9 cellular contexts compared by ENCODE assay signal in genomic region chr18:49612515-49613033, GRCh38. TPM values are rescaled to one million over a fixed set of nuclear protein-coding genes. Genes with fewer than 3 reads are reported as not detected.
DNase-seq lines count a peak whose midpoint lies in the region; ATAC-seq and TF ChIP-seq lines count a peak whose summit lies in the region.
"Had no signal": no experiment of that assay in that cellular context is flagged by ENCODE, and none has a peak within 500 bp of the region (broad histone marks: within the 10 kb centered on the region; RNA-seq: fewer than 3 reads in every experiment).

No MANE protein-coding gene starts in this region.

- H3K4me3 ChIP-seq in GM23338 = no peak overlapping the region
- H3K4me3 ChIP-seq in testis = no peak overlapping the region
- H3K4me3 ChIP-seq in aorta (ENCODE audit: low read length in 2 of 2) = no peak overlapping the region

- H3K79me2 ChIP-seq in GM23338 (replicated peaks; ENCODE audit: insufficient read depth) = no peaks in the 10 kb centered on the region

- peaks cover 31% of the 10 kb centered on the region for H3K4me1 ChIP-seq in GM23338 (ENCODE audit: insufficient read depth)
- H3K4me1 ChIP-seq in testis = peaks cover 16% of the 10 kb centered on the region
- H3K4me1 ChIP-seq in aorta (ENCODE audit: control insufficient read depth in 1 of 2, insufficient read depth in 2 of 2, low read length in 2 of 2) = no peaks in the 10 kb centered on the region

- no peaks in the 10 kb centered on the region for H4K20me1 ChIP-seq in GM23338 (replicated peaks; ENCODE audit: insufficient read depth)

- H3K9me2 ChIP-seq in GM23338 (ENCODE audit: insufficient read depth) = 0 out of 2 replicates have a peak, but pooled peaks cover 5% of the 10 kb centered on the region

- no peak for TF ChIP-seq POLR2A in testis (IDR thresholded peaks at IDR 0.05)

- H3K27ac ChIP-seq in GM23338 (ENCODE audit: low read depth) (0 out of 2 replicates have a peak overlapping the region, but pooled peaks have one; percentile 2), testis (no peak overlapping the region), aorta (ENCODE audit: low read depth in 1 of 2, low read length in 2 of 2) (no peak overlapping the region)

- peaks cover 12% of the 10 kb centered on the region for H3K27me3 Mint-ChIP-seq in GM23338 (ENCODE audit: insufficient read depth, low read depth, poor library complexity)

- H3K9me3 ChIP-seq in testis = no peaks in the 10 kb centered on the region
- no peaks in the 10 kb centered on the region for H3K9me3 ChIP-seq in aorta (ENCODE audit: control insufficient read depth, low read length)

- H3K36me3 ChIP-seq in GM23338 (ENCODE audit: insufficient read depth) (no peaks in the 10 kb centered on the region), testis (ENCODE audit: low read depth, missing control alignments) (no peaks in the 10 kb centered on the region), aorta (ENCODE audit: control insufficient read depth in 1 of 2, insufficient read depth in 2 of 2, low read length in 1 of 2) (no peaks in the 10 kb centered on the region)

- H3K4me1 Mint-ChIP-seq in GM23338 = peaks cover 41% of the 10 kb centered on the region

- no peak overlapping the region for H2AFZ ChIP-seq in GM23338

- H3K4me3 Mint-ChIP-seq in GM23338 = no peak overlapping the region

- DNase-seq in GM23338 (ENCODE audit: low spot score) (peak; percentile 44), kidney tubule cell (ENCODE audit: low spot score) (peak; percentile 35), NCI-H1092 (lab: John Stamatoyannopoulos, UW) (no peak), NOMO-1 treated with DMSO at 0.1 percent for 48 hours (lab: John Stamatoyannopoulos, UW; ENCODE audit: unreplicated experiment) (no peak), testis (no peak), aorta (no peak)
- DNase-seq: activated T-cell treated with anti-CD3 and anti-CD28 coated beads, Interleukin-2, amount 50 U/mL, for 48 hours had no signal

- H3K27ac Mint-ChIP-seq in GM23338 = no peak overlapping the region

- H3K36me3 Mint-ChIP-seq in GM23338 (ENCODE audit: low read depth) = no peaks in the 10 kb centered on the region

- H3K9me3 Mint-ChIP-seq in GM23338 = no peaks in the 10 kb centered on the region; the same call in 2 of the 3 replicates

- H3K27me3 ChIP-seq in GM23338 (ENCODE audit: insufficient read depth) (no peaks in the 10 kb centered on the region), testis (no peaks in the 10 kb centered on the region), aorta (ENCODE audit: control insufficient read depth in 1 of 2, insufficient read depth in 2 of 2, low read length in 1 of 2) (no peaks in the 10 kb centered on the region)

- peaks cover 7% of the 10 kb centered on the region; the same call in 1 of the 2 replicates for H3F3A ChIP-seq in GM23338 (replicated peaks; ENCODE audit: low read depth)

- no peak for TF ChIP-seq CTCF in GM23338 (conservative IDR thresholded peaks at IDR 0.05; ENCODE audit: low read depth in 2 of 2)
- no peak for TF ChIP-seq CTCF in testis (IDR thresholded peaks at IDR 0.05)

- ATAC-seq in GM18873 (IDR thresholded peaks at IDR 0.05; ENCODE audit: low FRiP score, unreplicated experiment) (peak; percentile 83), GM23338 (peak; percentile 52), HG03520 (IDR thresholded peaks at IDR 0.05; ENCODE audit: unreplicated experiment) (peak; percentile 95), aorta (ENCODE audit: low FRiP score) (no peak)

- intact Hi-C loops in testis (cut with DNase I; ENCODE audit: low total_unique reads) = no loop called here
- intact Hi-C loops in aorta (cut with DNase I) = no loop called here

- 71 to 75% methylated on average over 11 of the region's 11 CpGs for WGBS in testis, 2 donors
- 69 to 74% methylated on average over 11 of the region's 11 CpGs for WGBS in aorta, 2 donors

- peak overlapping the region; percentile 30 for H3K4me2 ChIP-seq in GM23338

TF ChIP-seq in GM23338, 12 proteins besides CTCF, POLR2A, EP300 and RAD21:
- peak; percentile 88 for TF ChIP-seq ZNF462 (CRISPR knock-in tag; IDR thresholded peaks at IDR 0.05)
- no peak for TF ChIP-seq CREB1 (CRISPR knock-in tag; IDR thresholded peaks at IDR 0.05; ENCODE audit: low read depth)
- no peak for TF ChIP-seq NANOG (IDR thresholded peaks at IDR 0.05; ENCODE audit: borderline replicate concordance)
- TF ChIP-seq EZH2phosphoT487 (IDR thresholded peaks at IDR 0.05; ENCODE audit: unreplicated experiment) = no peak

RNA-seq across cellular contexts. Expression of gene LIPG, which starts 50.7 kb away (rescaled TPM):
- total RNA-seq in GM23338 (2014; rRNA removed; shearing (Covaris generic)) = 17.2 and 17.7 TPM in 2 replicates
- polyA plus RNA-seq in GM23338 (2016; fragmentation: Nextera tagmentation; extraction: Ambion mirVana) = 3.3 and 4.9 TPM in 2 replicates
- 10 to 100 TPM; 25.4 to 48.0 TPM for total RNA-seq in testis
- 35.2 TPM for polyA plus RNA-seq in testis (ENCODE audit: insufficient read depth, low read depth, low replicate concordance)
- 10 to 100 TPM in 1 of 2 donors, 1 to 10 TPM in 1; 9.1 to 23.7 TPM for total RNA-seq in aorta
- polyA plus RNA-seq in aorta = under 1 TPM; 0.03 to 0.38 TPM

Comparison
In these comparisons a context has a peak if more than half of its experiments do, and no peak if none do; other contexts are left out.
1. DNase-seq: peak in GM23338 (single experiment) and kidney tubule cell (single experiment); none in NCI-H1092 (single experiment), NOMO-1 treated with DMSO at 0.1 percent for 48 hours (single experiment), testis (single experiment) and aorta (0 of 2).